In the genomic region with DNA sequence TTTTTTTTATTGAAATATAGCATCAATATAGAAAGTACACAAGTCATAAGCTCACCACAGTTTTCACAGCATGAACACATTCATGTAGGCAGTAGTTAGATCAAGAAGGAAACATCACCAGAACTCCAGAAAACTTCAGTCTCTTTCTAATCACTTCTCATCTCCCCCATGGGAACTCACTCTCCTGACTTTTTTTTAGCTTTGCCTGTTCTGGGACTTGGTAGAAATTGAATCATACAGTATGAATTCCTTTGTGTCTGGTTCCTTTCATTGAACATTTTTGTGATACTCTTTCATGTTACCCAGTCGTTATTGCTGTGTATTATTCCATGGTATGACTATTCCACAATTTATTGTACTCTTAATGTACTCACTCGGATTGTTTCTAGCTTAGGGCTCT, we compare ENCODE assay signal across 15 cellular contexts.
DNase-seq lines count a peak whose midpoint lies in the region; TF ChIP-seq lines count a peak whose summit lies in the region.
"Had no signal": no experiment of that assay in that cellular context is flagged by ENCODE, and none has a peak within 500 bp of the region (broad histone marks: within the 10 kb centered on the region; RNA-seq: fewer than 3 reads in every experiment).

No MANE protein-coding gene starts in this region.

- CTCF ChIA-PET in mammary epithelial cell (lab: Charles Lee; ENCODE audit: low non-redundant PET), result interaction anchor here (0.6 kb wide), 1 partner anchor 241 kb away, joined by 3 read pairs; no protein-coding TSS in a partner anchor

- H3K27me3 Mint-ChIP-seq in mesothelial cell of epicardium (ENCODE audit: low read depth), result no peaks in the 10 kb centered on the region

- H3K4me3 ChIP-seq in breast epithelium, result no peak overlapping the region
- no peak overlapping the region for H3K4me3 ChIP-seq in mammary epithelial cell (replicated peaks in 1 of 3; ENCODE audit: insufficient read depth in 1 of 3, low read depth in 2 of 3, low read length in 3 of 3)
- H3K4me3 ChIP-seq in cardiac fibroblast (replicated peaks in 1 of 2; ENCODE audit: low read depth in 2 of 2, low read length in 2 of 2), result no peak overlapping the region
- no peak overlapping the region for H3K4me3 ChIP-seq in tibial nerve
- H3K4me3 ChIP-seq: cardiac muscle cell, SK-N-MC had no signal

- H3K36me3 ChIP-seq in breast epithelium (no peaks in the 10 kb centered on the region), mammary epithelial cell (ENCODE audit: insufficient read depth, low read length) (peaks cover 5% of the 10 kb centered on the region), tibial nerve (peaks cover 0 to 6% (median 0%) of the 10 kb centered on the region in 3 donors)
- H3K36me3 ChIP-seq: cardiac muscle cell had no signal

- intact Hi-C loops in breast epithelium (cut with DNase I; ENCODE audit: low total_unique reads) (no loop called here), mammary epithelial cell (cut with micrococcal nuclease) (no loop called here)

- peak overlapping the region; percentile 87 for H3K27ac Mint-ChIP-seq in mesothelial cell of epicardium
- H3K27ac Mint-ChIP-seq: activated T-helper 2 cell treated with anti-CD3 and anti-CD28 coated beads, Interferon-gamma antibody, Interleukin-2, Interleukin-4, amounts not matched to agents 10 μg/mL and 5 μg/mL and 100 μg/mL, durations not matched to agents 14 hours and 24 hours and 36 hours; CD8-positive, alpha-beta T cell had no signal

- no peak overlapping the region for H3K4me3 Mint-ChIP-seq in mesothelial cell of epicardium
- H3K4me3 Mint-ChIP-seq: CD8-positive, alpha-beta T cell had no signal

- peaks cover 32% of the 10 kb centered on the region for H3K4me1 Mint-ChIP-seq in mesothelial cell of epicardium

- no peaks in the 10 kb centered on the region for H3K9me3 ChIP-seq in breast epithelium
- H3K9me3 ChIP-seq in mammary epithelial cell (replicated peaks; ENCODE audit: insufficient read depth, low read length), result no peaks in the 10 kb centered on the region
- H3K9me3 ChIP-seq in tibial nerve, result no peaks in the 10 kb centered on the region

- TF ChIP-seq EP300 in tibial nerve (IDR thresholded peaks at IDR 0.05), result no peak

- WGBS in mammary epithelial cell (ENCODE audit: low coverage, missing lambda C conversion rate), result 48% methylated on average over 2 of the region's 2 CpGs
- 31 to 33% methylated on average over 2 of the region's 2 CpGs for WGBS in tibial nerve, 2 donors

- no peaks in the 10 kb centered on the region for H3K79me2 ChIP-seq in mammary epithelial cell (ENCODE audit: insufficient read depth, low read length)

- TF ChIP-seq POLR2A in breast epithelium (IDR thresholded peaks at IDR 0.05) (no peak), tibial nerve (IDR thresholded peaks at IDR 0.05) (no peak)

- H3K4me1 ChIP-seq in breast epithelium (peaks cover 0 to 15% of the 10 kb centered on the region in 2 donors), mammary epithelial cell (ENCODE audit: insufficient read depth, low read length) (peaks cover 14% of the 10 kb centered on the region), tibial nerve (peaks cover 0 to 29% (median 12%) of the 10 kb centered on the region in 4 donors)

- no TSS peak for BruUV-seq in mammary epithelial cell (replicated peaks; lab: Mats Ljungman, UMichigan)

- H2AFZ ChIP-seq in mammary epithelial cell (ENCODE audit: low read depth, low read length), result no peak overlapping the region

- H3K27me3 ChIP-seq in breast epithelium (no peaks in the 10 kb centered on the region), mammary epithelial cell (ENCODE audit: insufficient read depth, low read length) (no peaks in the 10 kb centered on the region), tibial nerve (no peaks in the 10 kb centered on the region)
- H3K27me3 ChIP-seq: cardiac muscle cell had no signal

- peak overlapping the region; percentile 73 to 80 for H3K27ac ChIP-seq in breast epithelium
- no peak overlapping the region for H3K27ac ChIP-seq in mammary epithelial cell (ENCODE audit: insufficient read depth, low read depth, low read length)
- peak overlapping the region in 3 of 4 donors; percentile 1 to 71 (median 65) for H3K27ac ChIP-seq in tibial nerve
- H3K27ac ChIP-seq: cardiac muscle cell, SK-N-MC had no signal

- in situ Hi-C loops in mammary epithelial cell (cut with MboI; ENCODE audit: low sequenced_read_pairs in 2 of 2), result loop anchor here in 1 of 2 donors (10.0 kb wide), 1 partner anchor 268 kb away; no protein-coding TSS in a partner anchor

- H3K9me3 Mint-ChIP-seq in mesothelial cell of epicardium, result peaks cover 4% of the 10 kb centered on the region
- H3K9me3 Mint-ChIP-seq: activated T-helper 2 cell treated with anti-CD3 and anti-CD28 coated beads, Interferon-gamma antibody, Interleukin-2, Interleukin-4, amounts not matched to agents 10 μg/mL and 5 μg/mL and 100 μg/mL, durations not matched to agents 14 hours and 24 hours and 36 hours; CD8-positive, alpha-beta T cell had no signal

- TF ChIP-seq CTCF in breast epithelium (IDR thresholded peaks at IDR 0.05), result no peak
- TF ChIP-seq CTCF in mammary epithelial cell (conservative IDR thresholded peaks at IDR 0.05 in 1 of 2, IDR thresholded peaks at IDR 0.05 in 1 of 2; ENCODE audit: extremely low read depth in 1 of 2, insufficient read depth in 1 of 2, low read depth in 1 of 2, low read length in 2 of 2), result no peak
- no peak for TF ChIP-seq CTCF in cardiac fibroblast (IDR thresholded peaks at IDR 0.05; ENCODE audit: low read depth, low read length)
- no peak for TF ChIP-seq CTCF in mesothelial cell of epicardium (IDR thresholded peaks at IDR 0.05; ENCODE audit: unreplicated experiment)
- TF ChIP-seq CTCF in tibial nerve (IDR thresholded peaks at IDR 0.05), result no peak

- H3K9ac ChIP-seq in mammary epithelial cell (ENCODE audit: insufficient read depth, low read length), result no peak overlapping the region

- dilution Hi-C loops in mammary epithelial cell (cut with HindIII; ENCODE audit: low sequenced_read_pairs), result no loop called here

- DNase-seq in breast epithelium (ENCODE audit: low spot score in 2 of 2) (no peak), mammary epithelial cell (no peak), cardiac fibroblast (ENCODE audit: low read depth in 2 of 2) (peak; percentile 47 to 82), mesothelial cell of epicardium (ENCODE audit: low spot score in 2 of 2, unreplicated experiment in 2 of 2) (no peak), tibial nerve (ENCODE audit: low spot score in 2 of 2) (no peak), activated gamma-delta T cell (lab: John Stamatoyannopoulos, UW) (no peak), DMS153 treated with DMSO at 0.1 percent for 48 hours (lab: John Stamatoyannopoulos, UW; ENCODE audit: unreplicated experiment) (no peak), NCI-H1105 (lab: John Stamatoyannopoulos, UW) (no peak)
- DNase-seq: activated CD4-positive, alpha-beta T cell treated with anti-CD3 and anti-CD28 coated beads, Interleukin-2, amount 50 U/mL, for 4 hours; CD8-positive, alpha-beta T cell; islet precursor cell; NCI-H446 had no signal

- no peaks in the 10 kb centered on the region for H3K36me3 Mint-ChIP-seq in mesothelial cell of epicardium

- H4K20me1 ChIP-seq in mammary epithelial cell (ENCODE audit: insufficient read depth, low read length), result no peaks in the 10 kb centered on the region

- H3K4me2 ChIP-seq in mammary epithelial cell (ENCODE audit: insufficient read depth, low read depth, low read length), result no peak overlapping the region

Comparison
In these comparisons a context has a peak if more than half of its experiments do, and no peak if none do; other contexts are left out.
1. DNase-seq: peak in cardiac fibroblast (2 of 2); none in breast epithelium (0 of 2), mammary epithelial cell (single experiment), mesothelial cell of epicardium (0 of 2), tibial nerve (0 of 2), activated gamma-delta T cell (single experiment), DMS153 treated with DMSO at 0.1 percent for 48 hours (single experiment) and NCI-H1105 (single experiment).